In the genomic region with DNA sequence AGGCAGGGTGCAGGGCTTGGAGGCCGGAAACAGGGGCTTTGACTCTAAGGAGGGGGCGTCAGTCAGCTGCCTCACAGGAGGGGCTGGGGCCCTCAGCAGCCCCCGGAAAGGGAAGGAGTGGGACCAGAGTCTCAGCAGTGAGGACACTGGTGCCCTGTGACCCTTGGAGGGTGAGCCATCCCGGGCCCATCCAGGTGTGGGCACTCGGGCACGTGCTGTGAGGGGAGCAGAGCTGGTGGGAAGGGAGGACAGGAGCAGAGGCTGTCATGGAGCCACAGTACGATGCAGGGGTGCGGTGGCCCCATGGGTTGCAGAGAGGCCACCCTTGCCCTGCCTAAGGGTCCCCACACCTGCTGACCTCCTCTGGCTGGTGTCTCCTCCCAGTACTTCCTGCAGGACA, we compare ENCODE assay signal across 26 cellular contexts.
"Had no signal": no experiment of that assay in that cellular context is flagged by ENCODE, and none has a peak within 500 bp of the region (broad histone marks: within the 10 kb centered on the region; RNA-seq: fewer than 3 reads in every experiment).

No MANE protein-coding gene starts in this region.

- H3K27me3 ChIP-seq: ascending aorta, body of pancreas, MG63 had no signal

- DNase-seq: activated CD4-positive, alpha-beta T cell treated with anti-CD3 and anti-CD28 coated beads for 4 hours; activated CD8-positive, alpha-beta memory T cell treated with anti-CD3 and anti-CD28 coated beads, Interleukin-2, amount 50 U/mL, for 4 hours; activated CD8-positive, alpha-beta T cell treated with anti-CD3 and anti-CD28 coated beads for 36 hours; amniotic stem cell; body of pancreas; central memory CD4-positive, alpha-beta T cell; MG63; MV-4-11; NCI-H1092 treated with DMSO at 0.1 percent for 48 hours; NCI-H1417 treated with DMSO at 0.1 percent for 48 hours; NCI-H1694; NCI-H2029; NCI-H345; NCI-H510A; NCI-H526 treated with DMSO at 0.1 percent for 48 hours; NCI-H82; OCI-M1; RPMI8226; T-helper 1 cell; WERI-Rb-1 had no signal

- FAIRE-seq: bronchial epithelial cell had no signal

- H3K27ac Mint-ChIP-seq: activated CD8-positive, alpha-beta T cell treated with anti-CD3 and anti-CD28 coated beads for 36 hours; activated naive CD4-positive, alpha-beta T cell treated with anti-CD3 and anti-CD28 coated beads, Interleukin-2, amount 50 U/mL, for 24 hours had no signal

- H3K4me1 ChIP-seq: ascending aorta, body of pancreas had no signal

- H3K27ac ChIP-seq: ascending aorta, body of pancreas, SK-N-MC, WERI-Rb-1 had no signal

- H3K4me3 ChIP-seq: body of pancreas, MG63, SK-N-MC had no signal

- ATAC-seq: activated CD8-positive, alpha-beta T cell treated with anti-CD3 and anti-CD28 coated beads for 36 hours; body of pancreas; Panc1; Right ventricle myocardium inferior had no signal

- H3K27me3 Mint-ChIP-seq: activated CD8-positive, alpha-beta T cell treated with anti-CD3 and anti-CD28 coated beads for 36 hours; activated naive CD4-positive, alpha-beta T cell treated with anti-CD3 and anti-CD28 coated beads, Interleukin-2, amount 50 U/mL, for 24 hours had no signal

- H3K4me3 Mint-ChIP-seq: activated CD8-positive, alpha-beta T cell treated with anti-CD3 and anti-CD28 coated beads for 36 hours; activated naive CD4-positive, alpha-beta T cell treated with anti-CD3 and anti-CD28 coated beads, Interleukin-2, amount 50 U/mL, for 24 hours had no signal
